In the genomic region with DNA sequence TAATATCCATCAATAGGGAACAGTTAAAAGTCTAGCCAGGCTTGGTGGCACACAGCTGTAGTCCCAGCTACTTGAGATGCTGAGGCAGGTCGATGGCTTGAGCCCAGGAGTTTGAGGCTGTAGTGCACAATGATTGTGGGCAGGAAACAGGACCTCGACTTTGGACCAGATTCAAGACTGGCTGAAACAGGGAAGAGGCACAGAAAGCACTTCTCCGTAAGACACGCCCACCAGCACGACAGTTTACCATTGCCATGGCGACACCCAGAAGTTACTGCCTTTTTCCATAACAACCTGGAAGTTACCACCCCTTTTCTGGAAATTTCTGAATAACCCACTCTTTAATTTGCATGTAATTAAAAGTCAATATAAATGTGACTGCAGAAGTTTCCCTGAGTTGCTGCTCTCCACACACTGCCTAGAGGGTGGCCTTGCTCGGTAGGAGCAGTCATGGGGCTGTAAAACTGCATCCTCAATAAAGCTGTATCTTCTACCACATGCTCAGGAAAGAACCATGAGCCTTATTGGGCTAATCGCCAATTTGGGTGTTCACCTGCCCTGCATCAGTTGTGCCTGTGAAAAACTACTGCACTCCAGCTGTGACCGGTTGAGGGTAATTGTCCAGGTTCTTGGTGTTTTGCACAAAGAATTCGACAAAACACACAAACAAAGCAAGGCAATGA, we compare ENCODE assay signal across 1 cellular context.
TF ChIP-seq lines count a peak whose summit lies in the region.

No MANE protein-coding gene starts in this region.

TF ChIP-seq in IMR-90, 13 proteins besides CTCF, POLR2A, EP300 and RAD21 (continued from another document):
- TF ChIP-seq, protein P1, sequence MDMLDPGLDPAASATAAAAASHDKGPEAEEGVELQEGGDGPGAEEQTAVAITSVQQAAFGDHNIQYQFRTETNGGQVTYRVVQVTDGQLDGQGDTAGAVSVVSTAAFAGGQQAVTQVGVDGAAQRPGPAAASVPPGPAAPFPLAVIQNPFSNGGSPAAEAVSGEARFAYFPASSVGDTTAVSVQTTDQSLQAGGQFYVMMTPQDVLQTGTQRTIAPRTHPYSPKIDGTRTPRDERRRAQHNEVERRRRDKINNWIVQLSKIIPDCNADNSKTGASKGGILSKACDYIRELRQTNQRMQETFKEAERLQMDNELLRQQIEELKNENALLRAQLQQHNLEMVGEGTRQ (IDR thresholded peaks at IDR 0.05; ENCODE audit: low read depth, low read length): no peak
- TF ChIP-seq CEBPB (IDR thresholded peaks at IDR 0.05; ENCODE audit: low read depth, low read length) (no peak), BHLHE40 (IDR thresholded peaks at IDR 0.05; ENCODE audit: low read depth, low read length) (no peak), CHD1 (IDR thresholded peaks at IDR 0.05; ENCODE audit: low read depth, low read length) (no peak), MAFK (IDR thresholded peaks at IDR 0.05; ENCODE audit: low read depth, low read length) (no peak), SMC3 (IDR thresholded peaks at IDR 0.05; ENCODE audit: low read depth, low read length) (no peak), RFX5 (IDR thresholded peaks at IDR 0.05; ENCODE audit: low read depth, low read length) (no peak), RCOR1 (IDR thresholded peaks at IDR 0.05; ENCODE audit: insufficient replicate concordance, low read length) (no peak), MAZ (IDR thresholded peaks at IDR 0.05; ENCODE audit: borderline replicate concordance, low read depth, low read length) (no peak), NFE2L2 (IDR thresholded peaks at IDR 0.05; ENCODE audit: low read depth, low read length) (no peak)
- TF ChIP-seq, protein P2, sequence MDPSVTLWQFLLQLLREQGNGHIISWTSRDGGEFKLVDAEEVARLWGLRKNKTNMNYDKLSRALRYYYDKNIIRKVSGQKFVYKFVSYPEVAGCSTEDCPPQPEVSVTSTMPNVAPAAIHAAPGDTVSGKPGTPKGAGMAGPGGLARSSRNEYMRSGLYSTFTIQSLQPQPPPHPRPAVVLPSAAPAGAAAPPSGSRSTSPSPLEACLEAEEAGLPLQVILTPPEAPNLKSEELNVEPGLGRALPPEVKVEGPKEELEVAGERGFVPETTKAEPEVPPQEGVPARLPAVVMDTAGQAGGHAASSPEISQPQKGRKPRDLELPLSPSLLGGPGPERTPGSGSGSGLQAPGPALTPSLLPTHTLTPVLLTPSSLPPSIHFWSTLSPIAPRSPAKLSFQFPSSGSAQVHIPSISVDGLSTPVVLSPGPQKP (IDR thresholded peaks at IDR 0.05; ENCODE audit: borderline replicate concordance, low read depth, low read length): no peak
